ENCODE assay signal across 8 cellular contexts in the genomic region with DNA sequence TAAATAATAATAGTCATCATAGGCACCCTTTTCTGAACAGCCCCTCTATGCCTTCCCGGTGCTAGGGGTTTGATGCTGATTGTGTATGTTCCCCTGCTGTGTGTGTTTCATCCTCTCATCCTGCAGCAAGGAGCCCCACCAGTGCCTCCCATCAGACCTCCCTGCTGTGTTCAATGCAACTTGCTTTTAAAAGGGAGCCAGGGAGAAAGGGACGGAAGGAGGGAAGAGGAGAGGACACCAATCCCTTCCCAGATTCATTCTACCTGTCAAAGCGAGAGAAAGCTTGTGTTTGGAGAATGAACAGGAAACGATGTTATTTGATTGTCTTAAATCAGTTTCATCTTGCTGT.
A peak's percentile ranks its signal among the peaks of the same experiment; 100 is the strongest.
DNase-seq lines count a peak whose midpoint lies in the region; ATAC-seq, FAIRE-seq and TF ChIP-seq lines count a peak whose summit lies in the region.

No MANE protein-coding gene starts in this region.

- 64% methylated on average over 4 of the region's 4 CpGs for WGBS in esophagus muscularis mucosa
- WGBS in small intestine, 3 donors = 64 to 85% (median 82%) methylated on average over 4 of the region's 4 CpGs

- H3K9me2 ChIP-seq in OCI-LY1 (ENCODE audit: low read depth, low read length) = no peaks in the 10 kb centered on the region

- peak overlapping the region; percentile 89 for H3K27ac Mint-ChIP-seq in osteocyte (ENCODE audit: unreplicated experiment)

- no peak for TF ChIP-seq CTCF in OCI-LY1 (IDR thresholded peaks at IDR 0.05; ENCODE audit: low read length)
- no peak for TF ChIP-seq CTCF in esophagus muscularis mucosa (IDR thresholded peaks at IDR 0.05)
- TF ChIP-seq CTCF in osteocyte (IDR thresholded peaks at IDR 0.05) = no peak

- no peaks in the 10 kb centered on the region for H3F3A ChIP-seq in OCI-LY1 (ENCODE audit: insufficient read depth, low read length)

- H3K27me3 Mint-ChIP-seq in osteocyte (ENCODE audit: unreplicated experiment) = no peaks in the 10 kb centered on the region

- peaks cover 13% of the 10 kb centered on the region for H3K4me1 Mint-ChIP-seq in osteocyte (ENCODE audit: unreplicated experiment)

- H3K36me3 Mint-ChIP-seq in osteocyte (ENCODE audit: unreplicated experiment) = peaks cover under 1% of the 10 kb centered on the region

- H3K4me2 ChIP-seq in OCI-LY1 (ENCODE audit: low read length) = peak overlapping the region; percentile 67

- peak overlapping the region; percentile 75 for H3K4me3 Mint-ChIP-seq in osteocyte (ENCODE audit: unreplicated experiment)

- peaks cover 6% of the 10 kb centered on the region for H3K4me1 ChIP-seq in OCI-LY1 (ENCODE audit: insufficient read depth, low read length, severe bottlenecking)
- H3K4me1 ChIP-seq in esophagus muscularis mucosa = peaks cover 3 to 21% (median 10%) of the 10 kb centered on the region in 4 donors
- no peaks in the 10 kb centered on the region for H3K4me1 ChIP-seq in effector memory CD4-positive, alpha-beta T cell (ENCODE audit: control insufficient read depth, insufficient read depth, low read length, poor library complexity, severe bottlenecking)
- H3K4me1 ChIP-seq in small intestine (ENCODE audit: control insufficient read depth in 2 of 2, insufficient read depth in 1 of 2, low read depth in 1 of 2, low read length in 1 of 2) = no peaks in the 10 kb centered on the region

- DNase-seq in esophagus muscularis mucosa (ENCODE audit: extremely low spot score) (no peak), osteocyte (ENCODE audit: extremely low spot score, unreplicated experiment) (no peak), DMS114 treated with DMSO at 0.1 percent for 48 hours (lab: John Stamatoyannopoulos, UW; ENCODE audit: unreplicated experiment) (no peak), small intestine (no peak)
- no peak for DNase-seq in effector memory CD4-positive, alpha-beta T cell

- H3K9me3 ChIP-seq in OCI-LY1 (ENCODE audit: low read length) = no peaks in the 10 kb centered on the region
- no peaks in the 10 kb centered on the region for H3K9me3 ChIP-seq in esophagus muscularis mucosa
- H3K9me3 ChIP-seq in effector memory CD4-positive, alpha-beta T cell (ENCODE audit: control insufficient read depth, low read length) = no peaks in the 10 kb centered on the region
- H3K9me3 ChIP-seq in small intestine (ENCODE audit: control insufficient read depth, low read depth) = no peaks in the 10 kb centered on the region

- no peak overlapping the region for H3K27ac ChIP-seq in OCI-LY1 (ENCODE audit: low read depth, low read length, poor library complexity, severe bottlenecking)
- peak overlapping the region; percentile 55 to 67 (median 62) for H3K27ac ChIP-seq in esophagus muscularis mucosa (replicated peaks in 1 of 4)
- H3K27ac ChIP-seq in effector memory CD4-positive, alpha-beta T cell (ENCODE audit: insufficient read depth, low read length, poor library complexity, severe bottlenecking) = no peak overlapping the region
- peak overlapping the region in 1 of 2 donors; percentile 80 for H3K27ac ChIP-seq in small intestine (ENCODE audit: low read depth in 1 of 2, low read length in 1 of 2)

- no peak for TF ChIP-seq EP300 in esophagus muscularis mucosa (IDR thresholded peaks at IDR 0.05)

- H3K27me3 ChIP-seq in OCI-LY1 (ENCODE audit: insufficient read depth, low read length) = no peaks in the 10 kb centered on the region
- H3K27me3 ChIP-seq in esophagus muscularis mucosa = no peaks in the 10 kb centered on the region
- H3K27me3 ChIP-seq in effector memory CD4-positive, alpha-beta T cell (replicated peaks; ENCODE audit: control insufficient read depth, insufficient read depth, low read length, poor library complexity, severe bottlenecking) = no peaks in the 10 kb centered on the region
- no peaks in the 10 kb centered on the region for H3K27me3 ChIP-seq in small intestine (ENCODE audit: control insufficient read depth in 2 of 2, insufficient read depth in 2 of 2, low read length in 2 of 2)

- ATAC-seq in GM18511 (IDR thresholded peaks at IDR 0.05; ENCODE audit: unreplicated experiment) (peak; percentile 35), HG02588 (IDR thresholded peaks at IDR 0.05; ENCODE audit: unreplicated experiment) (peak; percentile 15)

- no peaks in the 10 kb centered on the region for H3K9me3 Mint-ChIP-seq in osteocyte (ENCODE audit: unreplicated experiment)

- H3K36me3 ChIP-seq in OCI-LY1 (ENCODE audit: insufficient read depth, low read length) = no peaks in the 10 kb centered on the region
- no peaks in the 10 kb centered on the region for H3K36me3 ChIP-seq in esophagus muscularis mucosa
- no peaks in the 10 kb centered on the region for H3K36me3 ChIP-seq in effector memory CD4-positive, alpha-beta T cell (ENCODE audit: control insufficient read depth, insufficient read depth, low read length)
- no peaks in the 10 kb centered on the region for H3K36me3 ChIP-seq in small intestine (ENCODE audit: control insufficient read depth in 2 of 2, insufficient read depth in 2 of 2, low read length in 2 of 2)

- H2AFZ ChIP-seq in OCI-LY1 (ENCODE audit: low read length) = peak overlapping the region; percentile 80; the same call in 1 of the 2 replicates

- H3K9ac ChIP-seq in OCI-LY1 (ENCODE audit: low read length) = no peak overlapping the region; the same call in 1 of the 2 replicates

- FAIRE-seq in small intestine (lab: Jason Lieb, UNC) = no peak

- no peak for TF ChIP-seq POLR2A in esophagus muscularis mucosa (IDR thresholded peaks at IDR 0.05; ENCODE audit: low read depth)

- H3K79me2 ChIP-seq in OCI-LY1 (ENCODE audit: insufficient read depth, low read length) = no peaks in the 10 kb centered on the region

- H3K4me3 ChIP-seq in OCI-LY1 (ENCODE audit: low read depth, low read length, poor library complexity, severe bottlenecking) = peak overlapping the region; percentile 49
- H3K4me3 ChIP-seq in esophagus muscularis mucosa = peak overlapping the region; percentile 34 to 56 (median 48)
- H3K4me3 ChIP-seq in effector memory CD4-positive, alpha-beta T cell (ENCODE audit: insufficient read depth, low read depth, low read length, poor library complexity, severe bottlenecking) = no peak overlapping the region
- H3K4me3 ChIP-seq in small intestine (ENCODE audit: low read depth in 1 of 2, low read length in 2 of 2) = no peak overlapping the region

- intact Hi-C loops in esophagus muscularis mucosa (cut with DNase I) = loop anchor here (5.0 to 10.0 kb wide), 2 partner anchors 367 to 429 kb away; no protein-coding TSS in a partner anchor

- no peaks in the 10 kb centered on the region for H4K20me1 ChIP-seq in OCI-LY1 (ENCODE audit: insufficient read depth, low read length)

Comparison
In these comparisons a context has a peak if more than half of its experiments do, and no peak if none do; other contexts are left out.
1. H3K27ac ChIP-seq: peak in esophagus muscularis mucosa (4 of 4); none in OCI-LY1 (single experiment) and effector memory CD4-positive, alpha-beta T cell (single experiment).
2. H3K4me3 ChIP-seq: peak in OCI-LY1 (single experiment) and esophagus muscularis mucosa (4 of 4); none in effector memory CD4-positive, alpha-beta T cell (single experiment) and small intestine (0 of 2).